ENCODE assay signal across 1 cellular context in genomic region chr2:231050018-231050901, GRCh38.
TF ChIP-seq lines count a peak whose summit lies in the region.

No MANE protein-coding gene starts in this region.

TF ChIP-seq in HepG2, 621 proteins besides CTCF, POLR2A, EP300 and RAD21 (continued from another document and continues in another):
- TF ChIP-seq ZNF432 (CRISPR knock-in tag; IDR thresholded peaks at IDR 0.05; ENCODE audit: borderline replicate concordance), result no peak
- TF ChIP-seq SRSF1 (optimal IDR thresholded peaks at IDR 0.05; ENCODE audit: low read depth, low read length), result peak; percentile 81
- TF ChIP-seq THAP8 (CRISPR knock-in tag; IDR thresholded peaks at IDR 0.05; ENCODE audit: borderline replicate concordance), result no peak
- peak; percentile 98 for TF ChIP-seq ZNF800 (CRISPR knock-in tag; IDR thresholded peaks at IDR 0.05)
- peak; percentile 82; the same call in 1 of the 2 replicates for TF ChIP-seq ZNF460 (CRISPR knock-in tag; IDR thresholded peaks at IDR 0.05; ENCODE audit: borderline replicate concordance)
- no peak for TF ChIP-seq SP1 (IDR thresholded peaks at IDR 0.05)
- TF ChIP-seq SP1 (CRISPR knock-in tag; IDR thresholded peaks at IDR 0.05), result 0 out of 2 replicates have a peak, but pooled peaks have one; percentile 30
- TF ChIP-seq ZMYM2 (CRISPR knock-in tag; IDR thresholded peaks at IDR 0.05), result peak; percentile 94
- no peak; the same call in 1 of the 2 replicates for TF ChIP-seq DZIP1 (CRISPR knock-in tag; IDR thresholded peaks at IDR 0.05)
- no peak for TF ChIP-seq SETDB1 (CRISPR knock-in tag; IDR thresholded peaks at IDR 0.05; ENCODE audit: borderline replicate concordance)
- TF ChIP-seq ZNF121 (CRISPR knock-in tag; IDR thresholded peaks at IDR 0.05), result peak; percentile 85
- peak; percentile 16; the same call in 1 of the 2 replicates for TF ChIP-seq HHEX (CRISPR knock-in tag; IDR thresholded peaks at IDR 0.05)
- peak; percentile 97 for TF ChIP-seq GFI1 (CRISPR knock-in tag; IDR thresholded peaks at IDR 0.05; ENCODE audit: borderline replicate concordance)
- peak; percentile 99 for TF ChIP-seq RXRA (CRISPR knock-in tag; IDR thresholded peaks at IDR 0.05)
- TF ChIP-seq ZNF160 (CRISPR knock-in tag; IDR thresholded peaks at IDR 0.05), result peak; percentile 92
- no peak for TF ChIP-seq ZNF383 (CRISPR knock-in tag; IDR thresholded peaks at IDR 0.05; ENCODE audit: borderline replicate concordance)
- TF ChIP-seq NCOA2 (CRISPR knock-in tag; IDR thresholded peaks at IDR 0.05), result peak; percentile 98
- peak; percentile 27 for TF ChIP-seq CCAR2 (optimal IDR thresholded peaks at IDR 0.05; ENCODE audit: low read depth, low read length)
- TF ChIP-seq NFRKB (IDR thresholded peaks at IDR 0.05), result no peak; the same call in 1 of the 2 replicates
- TF ChIP-seq, protein P1, sequence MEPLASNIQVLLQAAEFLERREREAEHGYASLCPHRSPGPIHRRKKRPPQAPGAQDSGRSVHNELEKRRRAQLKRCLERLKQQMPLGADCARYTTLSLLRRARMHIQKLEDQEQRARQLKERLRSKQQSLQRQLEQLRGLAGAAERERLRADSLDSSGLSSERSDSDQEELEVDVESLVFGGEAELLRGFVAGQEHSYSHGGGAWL (CRISPR knock-in tag; IDR thresholded peaks at IDR 0.05), result no peak; the same call in none of the 2 replicates
- no peak for TF ChIP-seq ZNF407 (CRISPR knock-in tag; IDR thresholded peaks at IDR 0.05; ENCODE audit: not compliant biosample characterization)
- TF ChIP-seq ZNF318 (CRISPR knock-in tag; IDR thresholded peaks at IDR 0.05), result peak; percentile 86; the same call in 1 of the 2 replicates
- TF ChIP-seq HDAC1 (CRISPR knock-in tag; IDR thresholded peaks at IDR 0.05), result peak; percentile 99
- no peak; the same call in 1 of the 2 replicates for TF ChIP-seq E2F5 (CRISPR knock-in tag; conservative IDR thresholded peaks at IDR 0.05)
- peak; percentile 90 for TF ChIP-seq ZNF746 (CRISPR knock-in tag; IDR thresholded peaks at IDR 0.05)
- peak; percentile 54; the same call in 1 of the 2 replicates for TF ChIP-seq MXD4 (CRISPR knock-in tag; IDR thresholded peaks at IDR 0.05)
- TF ChIP-seq ZNF207 (IDR thresholded peaks at IDR 0.05; ENCODE audit: borderline replicate concordance), result no peak
- TF ChIP-seq ZNF550 (CRISPR knock-in tag; IDR thresholded peaks at IDR 0.05; ENCODE audit: borderline replicate concordance), result no peak; the same call in 1 of the 2 replicates
- peak; percentile 99 for TF ChIP-seq ZNF264 (CRISPR knock-in tag; IDR thresholded peaks at IDR 0.05)
- peak; percentile 89; the same call in 1 of the 2 replicates for TF ChIP-seq ZBTB46 (CRISPR knock-in tag; IDR thresholded peaks at IDR 0.05; ENCODE audit: borderline replicate concordance)
